14 cellular contexts compared by ENCODE assay signal in the genomic region with DNA sequence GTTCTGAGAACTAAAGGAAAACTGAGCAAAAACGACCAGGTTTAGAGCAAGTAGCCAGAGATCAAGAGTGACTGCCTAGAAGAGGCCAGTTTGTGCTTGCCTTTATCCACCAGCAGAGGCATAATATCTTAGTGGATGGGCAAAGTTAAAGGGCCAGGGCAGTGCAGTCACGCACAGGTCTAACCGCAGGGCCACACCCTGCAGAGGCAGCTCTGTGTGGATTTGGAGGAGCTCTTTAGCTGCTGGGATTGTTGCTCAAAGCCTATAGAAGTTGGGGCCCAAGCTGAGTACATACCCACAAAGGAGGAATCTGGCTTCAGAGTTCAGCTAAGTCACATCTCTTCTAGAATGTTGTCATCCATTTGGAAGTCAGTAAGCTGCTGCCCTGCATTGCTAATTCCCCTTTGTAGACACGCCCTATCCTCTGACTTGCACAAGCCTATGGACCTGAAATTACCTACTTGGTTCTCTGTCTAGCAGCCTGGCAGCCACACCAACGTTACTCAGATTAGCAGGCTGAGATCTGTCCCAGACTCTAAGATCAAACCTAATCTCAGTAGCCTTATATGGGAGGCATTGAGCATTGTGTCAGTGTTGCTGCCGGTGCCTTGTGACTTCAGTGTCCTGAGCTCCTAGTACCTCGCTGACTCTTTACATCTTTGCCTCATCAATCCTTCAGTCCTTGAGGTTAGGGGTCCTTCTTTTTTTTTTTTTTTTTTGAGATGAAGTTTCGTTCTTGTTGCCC.
DNase-seq lines count a peak whose midpoint lies in the region; ATAC-seq and TF ChIP-seq lines count a peak whose summit lies in the region.
"Had no signal": no experiment of that assay in that cellular context is flagged by ENCODE, and none has a peak within 500 bp of the region (broad histone marks: within the 10 kb centered on the region; RNA-seq: fewer than 3 reads in every experiment).

No MANE protein-coding gene starts in this region.

- no peak overlapping the region for H2BK15ac ChIP-seq in H9 (ENCODE audit: low read depth, low read length)

- H3K4me2 ChIP-seq in H9 (ENCODE audit: insufficient read depth, insufficient read length, low read length), result no peak overlapping the region

- no peak overlapping the region for H2BK120ac ChIP-seq in H9 (ENCODE audit: low read depth, low read length, poor library complexity, severe bottlenecking)

- no peak overlapping the region for H3K23ac ChIP-seq in H9 (ENCODE audit: insufficient read length, low read depth, low read length)

- H4K8ac ChIP-seq in H9 (replicated peaks; ENCODE audit: insufficient read length, low read depth, low read length), result no peak overlapping the region

- DNase-seq in A673 (ENCODE audit: low spot score) (no peak), H9 (no peak), RWPE2 (ENCODE audit: low spot score) (no peak), fibroblast of the aortic adventitia (ENCODE audit: low read depth) (peak; percentile 7), GM10248 (ENCODE audit: extremely low spot score) (no peak), NCI-H1436 (lab: John Stamatoyannopoulos, UW) (no peak)
- DNase-seq: activated B cell treated with CpG ODN at 0.5 μM for 24 hours; anterior cingulate cortex; effector CD4-positive, alpha-beta T cell; IMR-90; NCI-H2029 treated with DMSO at 0.1 percent for 48 hours had no signal

- no peaks in the 10 kb centered on the region for H3K79me2 ChIP-seq in H9 (ENCODE audit: insufficient read depth, low read length)

- no peaks in the 10 kb centered on the region for H3K36me3 Mint-ChIP-seq in H9 (ENCODE audit: insufficient read depth in 1 of 3, low read depth in 3 of 3)

- H3K27me3 ChIP-seq in A673 (replicated peaks; ENCODE audit: insufficient read depth, low read depth, low read length, poor library complexity) (no peaks in the 10 kb centered on the region), H9 (ENCODE audit: insufficient read depth, low read length) (no peaks in the 10 kb centered on the region), RWPE2 (ENCODE audit: insufficient read depth, poor library complexity, severe bottlenecking) (no peaks in the 10 kb centered on the region)
- H3K27me3 ChIP-seq: vagina had no signal

- H3K9me3 ChIP-seq in A673 (ENCODE audit: low read depth, low read length, poor library complexity, severe bottlenecking), result no peaks in the 10 kb centered on the region
- H3K9me3 ChIP-seq in H9 (ENCODE audit: control insufficient read depth, low read depth, low read length), result no peaks in the 10 kb centered on the region
- no peaks in the 10 kb centered on the region for H3K9me3 ChIP-seq in RWPE2 (ENCODE audit: severe bottlenecking)
- H3K9me3 ChIP-seq: vagina had no signal

- no peak overlapping the region for H3K9ac ChIP-seq in H9 (ENCODE audit: extremely low read depth, insufficient read length, low read length)

- H3K4ac ChIP-seq in H9 (ENCODE audit: low read depth, low read length), result no peak overlapping the region

- no CpG with 5 or more reads among the region's 8 CpGs for WGBS in H9 (ENCODE audit: extremely low coverage, insufficient read length, low lambda C conversion rate)

- H3K23me2 ChIP-seq in H9 (ENCODE audit: insufficient read length, low read depth, low read length, poor library complexity, severe bottlenecking), result no peaks in the 10 kb centered on the region

- H2BK5ac ChIP-seq in H9 (ENCODE audit: insufficient read length, low read length), result no peak overlapping the region

- H3K27ac ChIP-seq in A673 (ENCODE audit: low read depth, low read length, poor library complexity, severe bottlenecking), result no peak overlapping the region
- H3K27ac ChIP-seq in H9 (ENCODE audit: insufficient read length, low read depth, low read length), result no peak overlapping the region
- H3K27ac ChIP-seq in RWPE2 (ENCODE audit: poor library complexity, severe bottlenecking), result no peak overlapping the region
- H3K27ac ChIP-seq: vagina had no signal

- H3K79me1 ChIP-seq in H9 (ENCODE audit: insufficient read depth, low read depth, low read length, poor library complexity, severe bottlenecking), result no peaks in the 10 kb centered on the region

- H2BK12ac ChIP-seq in H9 (ENCODE audit: insufficient read length, low read depth, low read length), result no peak overlapping the region

- no peak overlapping the region for H3K14ac ChIP-seq in H9 (ENCODE audit: insufficient read depth, low read length)

- H3K9me3 Mint-ChIP-seq in H9, result no peaks in the 10 kb centered on the region; a peak in 1 of 5 replicates
- H3K9me3 Mint-ChIP-seq: activated B cell treated with CpG ODN at 0.5 μM for 24 hours had no signal

- TF ChIP-seq CTCF in A673 (conservative IDR thresholded peaks at IDR 0.05; ENCODE audit: low read depth, low read length), result peak; percentile 18; the same call in 1 of the 2 replicates
- TF ChIP-seq CTCF in H9 (conservative IDR thresholded peaks at IDR 0.05), result peak; percentile 48; the same call in 2 of the 3 replicates
- no peak for TF ChIP-seq CTCF in RWPE2 (IDR thresholded peaks at IDR 0.05; ENCODE audit: poor library complexity, severe bottlenecking)
- no peak for TF ChIP-seq CTCF in fibroblast of the aortic adventitia (IDR thresholded peaks at IDR 0.05; ENCODE audit: insufficient read depth, low read length)
- no peak for TF ChIP-seq CTCF in GM10248 (IDR thresholded peaks at IDR 0.05; ENCODE audit: control extremely low read depth, extremely low read depth, low read depth, missing control alignments)

- H3K4me3 Mint-ChIP-seq in H9, result no peak overlapping the region
- H3K4me3 Mint-ChIP-seq: activated B cell treated with CpG ODN at 0.5 μM for 24 hours had no signal

- peaks cover 11 to 16% of the 10 kb centered on the region in 2 experiments for H3K4me1 Mint-ChIP-seq in H9
- H3K4me1 Mint-ChIP-seq: activated B cell treated with CpG ODN at 0.5 μM for 24 hours had no signal

- intact Hi-C loops in A673 (cut with micrococcal nuclease; ENCODE audit: unreplicated experiment), result no loop called here

- no peak overlapping the region for H3K56ac ChIP-seq in H9 (ENCODE audit: insufficient read length, low read depth, low read length)

- H3K4me3 ChIP-seq in A673 (ENCODE audit: low read depth, low read length, poor library complexity, severe bottlenecking) (no peak overlapping the region), RWPE2 (ENCODE audit: severe bottlenecking) (no peak overlapping the region), fibroblast of the aortic adventitia (ENCODE audit: low read depth, low read length) (no peak overlapping the region)
- H3K4me3 ChIP-seq: vagina had no signal

- POLR2A ChIA-PET in A673 (lab: Charles Lee; ENCODE audit: low non-redundant PET) (no interaction called here), GM10248 (lab: Yijun Ruan, JAX) (no interaction called here)

- H4K5ac ChIP-seq in H9 (ENCODE audit: insufficient read length, low read depth, low read length), result no peak overlapping the region

- H2AFZ ChIP-seq in H9 (ENCODE audit: low read length), result no peak overlapping the region

- H3K36me3 ChIP-seq in A673 (ENCODE audit: insufficient read depth, low read length, poor library complexity, severe bottlenecking) (no peaks in the 10 kb centered on the region), RWPE2 (ENCODE audit: low read depth) (no peaks in the 10 kb centered on the region)
- H3K36me3 ChIP-seq: vagina had no signal

- no peak overlapping the region for H3K18ac ChIP-seq in H9 (ENCODE audit: insufficient read length, low read depth, low read length)

- H3K27ac Mint-ChIP-seq in H9, result no peak overlapping the region
- H3K27ac Mint-ChIP-seq: activated B cell treated with CpG ODN at 0.5 μM for 24 hours had no signal

- no peak overlapping the region for H3T11ph ChIP-seq in H9 (ENCODE audit: low read length)

- CTCF ChIA-PET in A673 (lab: Charles Lee), result no interaction called here
- CTCF ChIA-PET in GM10248 (lab: Yijun Ruan, JAX), result interaction anchor here (1.3 to 2.7 kb wide), 2 partner anchors 19 to 25 kb away, joined by 3 to 6 read pairs; no protein-coding TSS in a partner anchor

- H2AK5ac ChIP-seq in H9 (ENCODE audit: insufficient read length, low read length), result no peak overlapping the region

- no peak overlapping the region for H4K91ac ChIP-seq in H9 (ENCODE audit: insufficient read length, low read depth, low read length)

- H3K4me1 ChIP-seq in A673 (ENCODE audit: insufficient read depth, low read length, poor library complexity, severe bottlenecking), result peaks cover 7% of the 10 kb centered on the region
- H3K4me1 ChIP-seq in H9 (ENCODE audit: insufficient read depth, low read length), result no peaks in the 10 kb centered on the region
- H3K4me1 ChIP-seq in RWPE2 (ENCODE audit: insufficient read depth, poor library complexity, severe bottlenecking), result no peaks in the 10 kb centered on the region
- H3K4me1 ChIP-seq: vagina had no signal

- ATAC-seq in RWPE2 (ENCODE audit: low read depth) (peak; percentile 61), GM19023 (IDR thresholded peaks at IDR 0.05; ENCODE audit: unreplicated experiment) (no peak), GM19455 (IDR thresholded peaks at IDR 0.05; ENCODE audit: unreplicated experiment) (no peak)

- no peaks in the 10 kb centered on the region for H4K20me1 ChIP-seq in H9 (ENCODE audit: control insufficient read depth, insufficient read depth, insufficient read length)

- no peaks in the 10 kb centered on the region for H3K27me3 Mint-ChIP-seq in H9 (ENCODE audit: low read depth)

- no peak overlapping the region for H2BK20ac ChIP-seq in H9 (ENCODE audit: low read depth, low read length, poor library complexity, severe bottlenecking)

- no TSS peak for BruUV-seq in A673 (replicated peaks; lab: Mats Ljungman, UMichigan)

Comparison
In these comparisons a context has a peak if more than half of its experiments do, and no peak if none do; other contexts are left out.
1. CTCF ChIP-seq: peak in A673 (single experiment) and H9 (single experiment); none in RWPE2 (single experiment), fibroblast of the aortic adventitia (single experiment) and GM10248 (single experiment).